In the genomic region with DNA sequence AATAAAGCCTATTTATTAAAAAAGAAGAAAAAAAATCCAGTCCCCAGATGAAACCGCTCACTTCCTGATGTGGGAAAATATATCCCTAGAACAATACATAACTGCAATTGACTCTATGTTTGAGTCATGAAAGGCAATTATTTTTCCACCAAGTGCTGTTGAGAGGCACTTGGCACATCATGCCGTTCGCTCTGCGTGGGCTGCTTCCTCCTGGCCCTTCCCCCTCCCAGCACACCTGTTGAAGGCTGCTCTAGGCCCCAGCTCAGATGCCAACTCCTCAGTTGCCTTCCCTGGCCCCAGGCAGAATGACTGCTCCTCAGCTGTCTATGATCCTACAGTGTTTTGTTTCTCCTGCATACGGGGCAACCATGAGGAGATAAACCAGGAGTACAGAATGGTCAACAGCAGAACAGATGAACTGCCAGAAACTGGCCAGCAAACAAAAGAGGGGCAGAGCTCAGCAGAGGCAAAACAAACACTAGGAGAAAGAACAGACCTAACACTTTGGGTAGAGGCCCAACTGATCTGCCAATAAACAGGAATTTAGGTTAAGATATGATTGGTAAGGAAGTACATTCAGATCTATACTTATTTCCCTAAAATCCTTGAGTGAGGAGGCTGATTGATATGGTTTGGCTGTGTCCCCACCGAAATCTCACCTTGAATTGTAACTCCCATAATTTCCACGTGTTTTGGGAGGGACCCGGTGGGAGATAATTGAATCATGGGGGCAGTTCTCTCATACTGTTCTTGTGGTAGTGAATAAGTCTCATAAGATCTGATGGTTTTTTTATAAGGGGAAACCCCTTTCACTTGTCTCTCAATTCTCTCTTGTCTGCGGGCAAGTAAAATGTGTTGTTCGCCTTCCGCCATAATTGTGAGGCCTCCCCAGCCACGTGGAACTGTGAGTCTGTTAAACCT, we compare ENCODE assay signal across 8 cellular contexts. TPM values are rescaled to one million over a fixed set of nuclear protein-coding genes. Genes with fewer than 3 reads are reported as not detected.
DNase-seq lines count a peak whose midpoint lies in the region; ATAC-seq, FAIRE-seq and TF ChIP-seq lines count a peak whose summit lies in the region.

No MANE protein-coding gene starts in this region.

- no peak for TF ChIP-seq CTCF in A673 (conservative IDR thresholded peaks at IDR 0.05; ENCODE audit: low read depth, low read length)
- TF ChIP-seq CTCF in pancreas (IDR thresholded peaks at IDR 0.05): no peak

- no TSS peak for BruUV-seq in A673 (replicated peaks; lab: Mats Ljungman, UMichigan)

- no peak overlapping the region for H3K4me3 ChIP-seq in A673 (ENCODE audit: low read depth, low read length, poor library complexity, severe bottlenecking)
- no peak overlapping the region for H3K4me3 ChIP-seq in pancreas

- intact Hi-C loops in A673 (cut with micrococcal nuclease; ENCODE audit: unreplicated experiment) (no loop called here), pancreas (cut with DNase I) (no loop called here)

- H3K27ac ChIP-seq in A673 (ENCODE audit: low read depth, low read length, poor library complexity, severe bottlenecking) (no peak overlapping the region), pancreas (peak overlapping the region; percentile 39 to 74 (median 62))

- peak; percentile 32 for DNase-seq in A673 (ENCODE audit: low spot score)
- peak; percentile 91 for DNase-seq in LHCN-M2 (ENCODE audit: low read depth)
- peak; percentile 10 to 33 (median 25) for DNase-seq in activated CD4-positive, CD25-positive, alpha-beta regulatory T cell (lab: John Stamatoyannopoulos, UW)
- peak; percentile 92 for DNase-seq in dermis blood vessel endothelial cell
- DNase-seq in pancreas: peak; percentile 69 to 86 (median 83)
- no peak for DNase-seq in medulla oblongata (ENCODE audit: extremely low spot score)
- no peak for DNase-seq in A172 (ENCODE audit: low spot score)

- FAIRE-seq in pancreas (lab: Jason Lieb, UNC): no peak

- H3K27me3 ChIP-seq in A673 (replicated peaks; ENCODE audit: insufficient read depth, low read depth, low read length, poor library complexity) (no peaks in the 10 kb centered on the region), pancreas (no peaks in the 10 kb centered on the region)

- ATAC-seq in GM21447 (IDR thresholded peaks at IDR 0.05; ENCODE audit: unreplicated experiment) (peak; percentile 63), pancreas (peak; percentile 93 to 95 (median 94))

- H3K9me3 ChIP-seq in A673 (ENCODE audit: low read depth, low read length, poor library complexity, severe bottlenecking) (no peaks in the 10 kb centered on the region), pancreas (no peaks in the 10 kb centered on the region)

- H3K4me1 ChIP-seq in A673 (ENCODE audit: insufficient read depth, low read length, poor library complexity, severe bottlenecking) (peaks cover 21% of the 10 kb centered on the region), pancreas (peaks cover 21 to 34% (median 21%) of the 10 kb centered on the region in 3 donors)

- POLR2A ChIA-PET in A673 (lab: Charles Lee; ENCODE audit: low non-redundant PET): no interaction called here

- CTCF ChIA-PET in A673 (lab: Charles Lee): no interaction called here

- 38 to 40% methylated on average over 12 of the region's 12 CpGs for WGBS in pancreas, 2 donors

- H3K36me3 ChIP-seq in A673 (ENCODE audit: insufficient read depth, low read length, poor library complexity, severe bottlenecking) (no peaks in the 10 kb centered on the region), pancreas (peaks cover 0 to 7% (median 0%) of the 10 kb centered on the region in 3 donors)

RNA-seq across cellular contexts. Expression of a gene that starts 58.7 kb away (rescaled TPM):
- total RNA-seq in A673 (2021) (78.9 and 88.9 TPM in 2 replicates), LHCN-M2 (2014; rRNA removed) (89.6 and 118 TPM in 2 replicates), dermis blood vessel endothelial cell (136 and 191 TPM in 2 replicates), pancreas (10 to 100 TPM; 19.8 to 78.8 (median 28.6) TPM)
- polyA plus RNA-seq in LHCN-M2 (2012): 16.3 TPM
- polyA plus RNA-seq in pancreas: 1 to 10 TPM; 5.7 to 6.7 TPM
- 89.2 and 91.2 TPM in 2 replicates for total RNA-seq in A172 (2014; rRNA removed; shearing (Covaris generic))

Comparison
In these comparisons a context has a peak if more than half of its experiments do, and no peak if none do; other contexts are left out.
1. DNase-seq: peak in A673 (single experiment), LHCN-M2 (single experiment), activated CD4-positive, CD25-positive, alpha-beta regulatory T cell (4 of 4), dermis blood vessel endothelial cell (single experiment) and pancreas (6 of 6); none in medulla oblongata (single experiment) and A172 (single experiment).